17 cellular contexts compared by ENCODE assay signal in genomic region chr5:103366938-103367549, GRCh38.
"Had no signal": no experiment of that assay in that cellular context is flagged by ENCODE, and none has a peak within 500 bp of the region (broad histone marks: within the 10 kb centered on the region; RNA-seq: fewer than 3 reads in every experiment).

No MANE protein-coding gene starts in this region.

- H3K4me1 ChIP-seq: esophagus squamous epithelium, gastroesophageal sphincter, suprapubic skin, tibial artery, upper lobe of right lung, vagina had no signal

- H3K27me3 ChIP-seq: esophagus squamous epithelium, gastroesophageal sphincter, hepatocyte, right atrium auricular region, suprapubic skin, tibial artery, upper lobe of right lung, vagina had no signal

- H3K4me2 ChIP-seq: hepatocyte, smooth muscle cell had no signal

- H3K79me2 ChIP-seq: hepatocyte had no signal

- H2AFZ ChIP-seq: hepatocyte had no signal

- H3K27ac ChIP-seq: epithelial cell of prostate, esophagus squamous epithelium, gastroesophageal sphincter, hepatocyte, right atrium auricular region, suprapubic skin, tibial artery, upper lobe of right lung, vagina had no signal

- DNase-seq: effector memory CD8-positive, alpha-beta T cell; esophagus squamous epithelium; foreskin fibroblast; left colon; mesendoderm; naive B cell; stimulated activated CD4-positive, alpha-beta T cell treated with anti-CD3 and anti-CD28 coated beads, Interleukin-2, amount 100 ng/mL, for 48 hours; stimulated activated naive CD8-positive, alpha-beta T cell treated with anti-CD3 and anti-CD28 coated beads, Interleukin-15, Interleukin-2, amounts not matched to agents 100 U/mL and 50 U/mL, for 24 hours; tibial artery; upper lobe of right lung had no signal

- H3K36me3 ChIP-seq: esophagus squamous epithelium, gastroesophageal sphincter, right atrium auricular region, suprapubic skin, tibial artery, upper lobe of right lung, vagina had no signal

- H3K9me3 ChIP-seq: esophagus squamous epithelium, right atrium auricular region, suprapubic skin, tibial artery, upper lobe of right lung, vagina had no signal

- H3K4me3 ChIP-seq: esophagus squamous epithelium, gastroesophageal sphincter, hepatocyte, right atrium auricular region, smooth muscle cell, suprapubic skin, tibial artery, upper lobe of right lung, vagina had no signal
